Comparison of ENCODE assay signal across 8 cellular contexts in genomic region chr17:71173963-71174362, GRCh38.
"Had no signal": no experiment of that assay in that cellular context is flagged by ENCODE, and none has a peak within 500 bp of the region (broad histone marks: within the 10 kb centered on the region; RNA-seq: fewer than 3 reads in every experiment).

No MANE protein-coding gene starts in this region.

- H3K4me3 ChIP-seq: GM23248, HAP-1 had no signal

- DNase-seq: GM23248, GOT3, H7, HFFc6 had no signal

- H3K36me3 ChIP-seq: HAP-1 had no signal

- H3K9me3 ChIP-seq: HAP-1 had no signal

- H2AFZ ChIP-seq: GM23248 had no signal

- H3K27ac ChIP-seq: GM23248, HL-60 had no signal

- ATAC-seq: HCT116, HepG2 had no signal

- H3K9ac ChIP-seq: GM23248 had no signal

- H3K4me1 ChIP-seq: HAP-1 had no signal
